17 cellular contexts compared by ENCODE assay signal in genomic region chr11:10683429-10683828, GRCh38.
"Had no signal": no experiment of that assay in that cellular context is flagged by ENCODE, and none has a peak within 500 bp of the region (broad histone marks: within the 10 kb centered on the region; RNA-seq: fewer than 3 reads in every experiment).

No MANE protein-coding gene starts in this region.

- H3K4me3 ChIP-seq: dorsolateral prefrontal cortex, gastrocnemius medialis, mucosa of descending colon, ovary, right atrium auricular region, thyroid gland, upper lobe of left lung, uterus had no signal

- H3K4me1 ChIP-seq: gastrocnemius medialis, right atrium auricular region, thyroid gland, uterus had no signal

- H3K27ac ChIP-seq: gastrocnemius medialis, ovary, right atrium auricular region, thyroid gland, upper lobe of left lung had no signal

- H3K36me3 ChIP-seq: gastrocnemius medialis, ovary, right atrium auricular region, thyroid gland, upper lobe of left lung, uterus had no signal

- H3K27me3 ChIP-seq: dorsolateral prefrontal cortex, gastrocnemius medialis, ovary, right atrium auricular region, thyroid gland, upper lobe of left lung, uterus had no signal

- H3K9me3 ChIP-seq: gastrocnemius medialis, mucosa of descending colon, ovary, right atrium auricular region, thyroid gland, upper lobe of left lung, uterus had no signal

- DNase-seq: cortex of kidney; dorsolateral prefrontal cortex; effector CD8-positive, alpha-beta T cell; gastrocnemius medialis; glutamatergic neuron; immature natural killer cell; mucosa of descending colon; natural killer cell; ovary; small intestine; stimulated activated CD4-positive, alpha-beta T cell treated with anti-CD3 and anti-CD28 coated beads, Interleukin-12 subunit alpha, Interleukin-12 subunit beta, amount 100 ng/mL, for 4 hours; stimulated activated naive CD4-positive, alpha-beta T cell; thyroid gland; upper lobe of left lung; uterus had no signal

- ATAC-seq: esophagus mucosa, gastrocnemius medialis, mucosa of descending colon, natural killer cell had no signal
